In the genomic region with DNA sequence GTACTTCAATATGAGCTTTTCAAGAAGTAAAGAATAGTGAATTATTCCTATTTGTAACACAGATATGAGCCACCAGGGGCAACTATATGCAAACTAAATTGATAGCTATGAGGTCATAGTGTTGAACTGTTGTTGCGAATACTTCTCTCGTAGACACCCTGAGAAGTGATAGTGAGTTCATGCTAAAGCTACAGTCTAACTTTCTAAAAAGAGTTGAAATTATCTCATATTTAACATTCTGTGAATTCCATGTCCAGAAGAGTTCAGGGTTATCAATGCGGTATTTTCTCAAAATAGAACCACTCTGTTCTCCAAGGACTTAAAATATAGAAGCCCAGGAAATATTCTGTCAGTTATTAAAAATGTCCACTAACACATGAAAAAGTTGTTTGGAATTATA, we compare ENCODE assay signal across 18 cellular contexts.
DNase-seq lines count a peak whose midpoint lies in the region; ATAC-seq, FAIRE-seq and TF ChIP-seq lines count a peak whose summit lies in the region.
"Had no signal": no experiment of that assay in that cellular context is flagged by ENCODE, and none has a peak within 500 bp of the region (broad histone marks: within the 10 kb centered on the region; RNA-seq: fewer than 3 reads in every experiment).

No MANE protein-coding gene starts in this region.

- TF ChIP-seq POLR2A in GM12878 (IDR thresholded peaks at IDR 0.05; ENCODE audit: low read depth, low read length) (no peak), suprapubic skin (IDR thresholded peaks at IDR 0.05) (no peak), testis (IDR thresholded peaks at IDR 0.05) (no peak)

- TF ChIP-seq CTCF in GM12878 (IDR thresholded peaks at IDR 0.05 in 2 of 3, conservative IDR thresholded peaks at IDR 0.05 in 1 of 3; ENCODE audit: control insufficient read depth in 2 of 3, extremely low read depth in 1 of 3, insufficient read depth in 1 of 3, low read depth in 3 of 3, low read length in 3 of 3) (no peak), cardiac fibroblast (IDR thresholded peaks at IDR 0.05; ENCODE audit: low read depth, low read length) (no peak), suprapubic skin (IDR thresholded peaks at IDR 0.05) (no peak), testis (IDR thresholded peaks at IDR 0.05) (peak in 1 of 3 experiments; percentile 4)

- H3K4me2 ChIP-seq in GM12878 (ENCODE audit: control insufficient read depth, insufficient read depth), result no peak overlapping the region

- H3K36me3 ChIP-seq in GM12878 (ENCODE audit: control insufficient read depth in 2 of 2, insufficient read depth in 2 of 2, low read length in 1 of 2) (no peaks in the 10 kb centered on the region), suprapubic skin (no peaks in the 10 kb centered on the region), testis (ENCODE audit: low read depth, missing control alignments) (no peaks in the 10 kb centered on the region)

- H3K27me3 ChIP-seq in GM12878 (replicated peaks in 1 of 2; ENCODE audit: control insufficient read depth in 2 of 2, insufficient read depth in 2 of 2, low read length in 1 of 2) (no peaks in the 10 kb centered on the region), suprapubic skin (no peaks in the 10 kb centered on the region), testis (no peaks in the 10 kb centered on the region)

- H3K4me1 ChIP-seq in GM12878 (ENCODE audit: control insufficient read depth, insufficient read depth, low read length), result no peaks in the 10 kb centered on the region
- H3K4me1 ChIP-seq in suprapubic skin, result no peaks in the 10 kb centered on the region
- H3K4me1 ChIP-seq in testis, result no peaks in the 10 kb centered on the region

- CTCF ChIA-PET in GM12878 (lab: Yijun Ruan, JAX), result interaction anchor here (1.4 kb wide), 1 partner anchor 8 kb away, joined by 4 read pairs; no protein-coding TSS in a partner anchor

- TF ChIP-seq EP300 in GM12878 (IDR thresholded peaks at IDR 0.05; ENCODE audit: borderline replicate concordance in 1 of 2, control insufficient read depth in 1 of 2, low read depth in 2 of 2, low read length in 2 of 2) (no peak), suprapubic skin (IDR thresholded peaks at IDR 0.05) (no peak)

- H3K27ac ChIP-seq in GM12878 (ENCODE audit: control insufficient read depth, insufficient read depth), result no peak overlapping the region
- no peak overlapping the region for H3K27ac ChIP-seq in suprapubic skin
- no peak overlapping the region for H3K27ac ChIP-seq in testis

- FAIRE-seq in GM12878 (lab: Jason Lieb, UNC) (no peak), endometrium (lab: Jason Lieb, UNC) (peak; percentile 4)
- FAIRE-seq: GM12892, H1 had no signal

- DNase-seq in GM12878 (ENCODE audit: low read depth, low spot score) (no peak), cardiac fibroblast (ENCODE audit: low read depth in 2 of 2) (peak; percentile 5 to 38), left kidney (ENCODE audit: low read depth, low spot score) (peak; percentile 2), suprapubic skin (ENCODE audit: low spot score in 2 of 2) (no peak), testis (no peak)
- DNase-seq: C1 segment of cervical spinal cord; Calu3; CD4-positive, alpha-beta memory T cell; COR-L47; DMS53; DMS79 treated with DMSO at 0.1 percent for 48 hours; GF-D8; H7; HCEC 1CT had no signal

- H3K9ac ChIP-seq in GM12878 (ENCODE audit: control insufficient read depth, insufficient read depth, low read length), result no peak overlapping the region

- no TSS peak for BruUV-seq in GM12878 (replicated peaks; lab: Mats Ljungman, UMichigan)

- in situ Hi-C loops in GM12878 (cut with MboI), result no loop called here

- POLR2A ChIA-PET in GM12878 (lab: Charles Lee), result no interaction called here

- intact Hi-C loops in GM12878 (cut with micrococcal nuclease; ENCODE audit: unreplicated experiment), result no loop called here
- intact Hi-C loops in testis (cut with DNase I; ENCODE audit: low total_unique reads), result no loop called here

- H4K20me1 ChIP-seq in GM12878 (ENCODE audit: control insufficient read depth, insufficient read depth), result no peaks in the 10 kb centered on the region

- RAD21 ChIA-PET in GM12878 (lab: Charles Lee; ENCODE audit: unreplicated experiment), result no interaction called here

- no peak overlapping the region for H3K4me3 ChIP-seq in GM12878
- H3K4me3 ChIP-seq in cardiac fibroblast (replicated peaks in 1 of 2; ENCODE audit: low read depth in 2 of 2, low read length in 2 of 2), result no peak overlapping the region
- no peak overlapping the region for H3K4me3 ChIP-seq in suprapubic skin
- H3K4me3 ChIP-seq in testis, result no peak overlapping the region

- 66% methylated on average over 3 of the region's 3 CpGs for WGBS in GM12878 (ENCODE audit: insufficient coverage, insufficient replicate concordance, low lambda C conversion rate, missing lambda C conversion rate)
- WGBS in suprapubic skin, result 89% methylated on average over 3 of the region's 3 CpGs
- WGBS in testis, 2 donors, result 30 to 43% methylated on average over 3 of the region's 3 CpGs

- no peak for TF ChIP-seq RAD21 in GM12878 (IDR thresholded peaks at IDR 0.05; ENCODE audit: insufficient read depth, low read depth, low read length)

- H3K79me2 ChIP-seq in GM12878 (ENCODE audit: control insufficient read depth, insufficient read depth, low read length), result no peaks in the 10 kb centered on the region

- no peak overlapping the region for H2AFZ ChIP-seq in GM12878 (ENCODE audit: control insufficient read depth, low read depth, low read length)

- H3K9me3 ChIP-seq in GM12878 (replicated peaks; ENCODE audit: control insufficient read depth, insufficient read depth, low read length), result no peaks in the 10 kb centered on the region
- peaks cover 8% of the 10 kb centered on the region for H3K9me3 ChIP-seq in suprapubic skin
- no peaks in the 10 kb centered on the region for H3K9me3 ChIP-seq in testis

- SMC1A ChIA-PET in GM12878 (lab: Charles Lee; ENCODE audit: uncharacterized antibody, unreplicated experiment), result no interaction called here

- ATAC-seq in GM12878 (0 out of 3 replicates have a peak, but pooled peaks have one; percentile 36), HG02678 (IDR thresholded peaks at IDR 0.05; ENCODE audit: unreplicated experiment) (no peak)

TF ChIP-seq in GM12878, 131 proteins besides CTCF, POLR2A, EP300 and RAD21:
- TF ChIP-seq, protein P1, sequence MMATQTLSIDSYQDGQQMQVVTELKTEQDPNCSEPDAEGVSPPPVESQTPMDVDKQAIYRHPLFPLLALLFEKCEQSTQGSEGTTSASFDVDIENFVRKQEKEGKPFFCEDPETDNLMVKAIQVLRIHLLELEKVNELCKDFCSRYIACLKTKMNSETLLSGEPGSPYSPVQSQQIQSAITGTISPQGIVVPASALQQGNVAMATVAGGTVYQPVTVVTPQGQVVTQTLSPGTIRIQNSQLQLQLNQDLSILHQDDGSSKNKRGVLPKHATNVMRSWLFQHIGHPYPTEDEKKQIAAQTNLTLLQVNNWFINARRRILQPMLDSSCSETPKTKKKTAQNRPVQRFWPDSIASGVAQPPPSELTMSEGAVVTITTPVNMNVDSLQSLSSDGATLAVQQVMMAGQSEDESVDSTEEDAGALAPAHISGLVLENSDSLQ (IDR thresholded peaks at IDR 0.05), result no peak
- TF ChIP-seq CHD1 (IDR thresholded peaks at IDR 0.05; ENCODE audit: low read depth, low read length), result no peak

Comparison
In these comparisons a context has a peak if more than half of its experiments do, and no peak if none do; other contexts are left out.
1. DNase-seq: peak in cardiac fibroblast (2 of 2) and left kidney (single experiment); none in GM12878 (single experiment), suprapubic skin (0 of 2) and testis (single experiment).